13 cellular contexts compared by ENCODE assay signal in genomic region chr22:38097557-38098409, GRCh38. TPM values are rescaled to one million over a fixed set of nuclear protein-coding genes. Genes with fewer than 3 reads are reported as not detected.
DNase-seq lines count a peak whose midpoint lies in the region; ATAC-seq and TF ChIP-seq lines count a peak whose summit lies in the region.
"Had no signal": no experiment of that assay in that cellular context is flagged by ENCODE, and none has a peak within 500 bp of the region (broad histone marks: within the 10 kb centered on the region; RNA-seq: fewer than 3 reads in every experiment).

No MANE protein-coding gene starts in this region.

- peaks cover 0 to 13% (median 0%) of the 10 kb centered on the region in 4 donors for H3K4me1 ChIP-seq in tibial nerve

- DNase-seq in NCI-H82 (lab: John Stamatoyannopoulos, UW) (peak; percentile 60), NCI-H82 treated with DMSO at 0.1 percent for 48 hours (lab: John Stamatoyannopoulos, UW; ENCODE audit: unreplicated experiment) (no peak), dermis blood vessel endothelial cell (peak; percentile 50), iPS-NIHi7 (ENCODE audit: extremely low spot score) (peak; percentile 92), tibial nerve (ENCODE audit: low spot score in 2 of 2) (no peak)
- no peak for DNase-seq in activated CD4-positive, alpha-beta T cell treated with anti-CD3 and anti-CD28 coated beads, Interleukin-2, amount 10 ng/mL, durations not matched to agents 24 days and 14 days
- no peak for DNase-seq in stimulated activated CD4-positive, alpha-beta T cell treated with anti-CD3 and anti-CD28 coated beads, Interleukin-4, amount 100 ng/mL, for 4 hours
- DNase-seq: activated CD4-positive, alpha-beta T cell treated with anti-CD3 and anti-CD28 coated beads, Interleukin-2, amount 50 U/mL, for 1 hour; NCI-H2029 treated with DMSO at 0.1 percent for 48 hours; SHP77 treated with DMSO at 0.1 percent for 48 hours had no signal

- H3K4me1 Mint-ChIP-seq in activated CD4-positive, alpha-beta T cell treated with anti-CD3 and anti-CD28 coated beads, Interleukin-2, amount 10 ng/mL, durations not matched to agents 24 days and 14 days = no peaks in the 10 kb centered on the region

- H3K27me3 Mint-ChIP-seq in activated CD4-positive, alpha-beta T cell treated with anti-CD3 and anti-CD28 coated beads, Interleukin-2, amount 10 ng/mL, durations not matched to agents 24 days and 14 days = no peaks in the 10 kb centered on the region

- H3K9me3 Mint-ChIP-seq in activated CD4-positive, alpha-beta T cell treated with anti-CD3 and anti-CD28 coated beads, Interleukin-2, amount 10 ng/mL, durations not matched to agents 24 days and 14 days = no peaks in the 10 kb centered on the region

- peaks cover 0 to 6% (median 0%) of the 10 kb centered on the region in 3 donors for H3K36me3 ChIP-seq in tibial nerve

- H3K27ac ChIP-seq in tibial nerve = no peak overlapping the region
- H3K27ac ChIP-seq: 22Rv1 had no signal

- H3K4me3 Mint-ChIP-seq in activated CD4-positive, alpha-beta T cell treated with anti-CD3 and anti-CD28 coated beads, Interleukin-2, amount 10 ng/mL, durations not matched to agents 24 days and 14 days = no peak overlapping the region

- no peaks in the 10 kb centered on the region for H3K9me3 ChIP-seq in tibial nerve

- no peak for TF ChIP-seq POLR2A in tibial nerve (IDR thresholded peaks at IDR 0.05)

- H3K4me3 ChIP-seq in tibial nerve = no peak overlapping the region

- 33 to 43% methylated on average over 32 of the region's 32 CpGs for WGBS in tibial nerve, 2 donors

- no peaks in the 10 kb centered on the region for H3K27me3 ChIP-seq in tibial nerve

- TF ChIP-seq EP300 in tibial nerve (IDR thresholded peaks at IDR 0.05) = no peak

- intact Hi-C loops in activated CD4-positive, alpha-beta T cell treated with anti-CD3 and anti-CD28 coated beads, Interleukin-2, amount 10 ng/mL, durations not matched to agents 24 days and 14 days (cut with micrococcal nuclease) = no loop called here

- ATAC-seq in HG03135 (IDR thresholded peaks at IDR 0.05; ENCODE audit: unreplicated experiment) = no peak

- TF ChIP-seq CTCF in tibial nerve (IDR thresholded peaks at IDR 0.05) = peak in 4 of 5 experiments; percentile 9 to 35 (median 15)

- no peaks in the 10 kb centered on the region for H3K36me3 Mint-ChIP-seq in activated CD4-positive, alpha-beta T cell treated with anti-CD3 and anti-CD28 coated beads, Interleukin-2, amount 10 ng/mL, durations not matched to agents 24 days and 14 days (ENCODE audit: low read depth)

- no peak overlapping the region for H3K27ac Mint-ChIP-seq in activated CD4-positive, alpha-beta T cell treated with anti-CD3 and anti-CD28 coated beads, Interleukin-2, amount 10 ng/mL, durations not matched to agents 24 days and 14 days

RNA-seq across cellular contexts. Expression of gene BAIAP2L2, which starts 12.7 kb away (rescaled TPM):
- total RNA-seq in dermis blood vessel endothelial cell (not detected in 2 replicates), tibial nerve (1 to 10 TPM in 3 of 4 donors, not detected in 1; 1.3 to 2.7 (median 2.1) TPM)
- total RNA-seq in activated CD4-positive, alpha-beta T cell treated with anti-CD3 and anti-CD28 coated beads, Interleukin-2, amount 10 ng/mL, durations not matched to agents 24 days and 14 days = 0.19 and 0.45 TPM in 2 replicates
- total RNA-seq: HT1080 had no signal

RNA-seq across cellular contexts. Expression of gene SLC16A8, which starts 13.8 kb away (rescaled TPM):
- 0.05 TPM in 1 of 2 replicates, not detected in the other for total RNA-seq in dermis blood vessel endothelial cell
- 1 to 10 TPM in 3 of 4 donors, under 1 TPM in 1; 0.98 to 1.8 (median 1.4) TPM for total RNA-seq in tibial nerve
- not detected in 2 replicates for total RNA-seq in activated CD4-positive, alpha-beta T cell treated with anti-CD3 and anti-CD28 coated beads, Interleukin-2, amount 10 ng/mL, durations not matched to agents 24 days and 14 days
- total RNA-seq: HT1080 had no signal

RNA-seq across cellular contexts. Expression of gene PICK1, which starts 40.6 kb away (rescaled TPM):
- total RNA-seq in dermis blood vessel endothelial cell (15.5 and 18.7 TPM in 2 replicates), tibial nerve (10 to 100 TPM; 32.1 to 49.8 (median 44.2) TPM)
- total RNA-seq in activated CD4-positive, alpha-beta T cell treated with anti-CD3 and anti-CD28 coated beads, Interleukin-2, amount 10 ng/mL, durations not matched to agents 24 days and 14 days = 11.9 and 15.1 TPM in 2 replicates

Comparison
In these comparisons a context has a peak if more than half of its experiments do, and no peak if none do; other contexts are left out.
1. DNase-seq: peak in NCI-H82 (single experiment), dermis blood vessel endothelial cell (single experiment) and iPS-NIHi7 (single experiment); none in NCI-H82 treated with DMSO at 0.1 percent for 48 hours (single experiment), tibial nerve (0 of 2), activated CD4-positive, alpha-beta T cell treated with anti-CD3 and anti-CD28 coated beads, Interleukin-2, amount 10 ng/mL, durations not matched to agents 24 days and 14 days (single experiment) and stimulated activated CD4-positive, alpha-beta T cell treated with anti-CD3 and anti-CD28 coated beads, Interleukin-4, amount 100 ng/mL, for 4 hours (0 of 2).